ENCODE assay signal across 1 cellular context in genomic region chr5:76807296-76807695, GRCh38.
TF ChIP-seq lines count a peak whose summit lies in the region.

No MANE protein-coding gene starts in this region.

TF ChIP-seq in A549, 52 proteins besides CTCF, POLR2A, EP300 and RAD21 (continued from another document):
- TF ChIP-seq, protein P1, sequence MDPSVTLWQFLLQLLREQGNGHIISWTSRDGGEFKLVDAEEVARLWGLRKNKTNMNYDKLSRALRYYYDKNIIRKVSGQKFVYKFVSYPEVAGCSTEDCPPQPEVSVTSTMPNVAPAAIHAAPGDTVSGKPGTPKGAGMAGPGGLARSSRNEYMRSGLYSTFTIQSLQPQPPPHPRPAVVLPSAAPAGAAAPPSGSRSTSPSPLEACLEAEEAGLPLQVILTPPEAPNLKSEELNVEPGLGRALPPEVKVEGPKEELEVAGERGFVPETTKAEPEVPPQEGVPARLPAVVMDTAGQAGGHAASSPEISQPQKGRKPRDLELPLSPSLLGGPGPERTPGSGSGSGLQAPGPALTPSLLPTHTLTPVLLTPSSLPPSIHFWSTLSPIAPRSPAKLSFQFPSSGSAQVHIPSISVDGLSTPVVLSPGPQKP (IDR thresholded peaks at IDR 0.05; ENCODE audit: low read depth, low read length), result no peak
- TF ChIP-seq HEYL (CRISPR knock-in tag; IDR thresholded peaks at IDR 0.05) (no peak), GATA3 (IDR thresholded peaks at IDR 0.05; ENCODE audit: borderline replicate concordance) (peak; percentile 43; the same call in 1 of the 2 replicates), CBX8 (IDR thresholded peaks at IDR 0.05) (no peak), NR3C1 (IDR thresholded peaks at IDR 0.05) (no peak), FOSL2 (IDR thresholded peaks at IDR 0.05) (peak; percentile 57), FOSL2 (CRISPR knock-in tag; IDR thresholded peaks at IDR 0.05) (peak; percentile 80)
